ENCODE assay signal across 11 cellular contexts in genomic region chr6:36609582-36609981, GRCh38. TPM values are rescaled to one million over a fixed set of nuclear protein-coding genes. Genes with fewer than 3 reads are reported as not detected.
DNase-seq lines count a peak whose midpoint lies in the region; ATAC-seq and TF ChIP-seq lines count a peak whose summit lies in the region.
"Had no signal": no experiment of that assay in that cellular context is flagged by ENCODE, and none has a peak within 500 bp of the region (broad histone marks: within the 10 kb centered on the region; RNA-seq: fewer than 3 reads in every experiment).

No MANE protein-coding gene starts in this region.

- peaks cover 33% of the 10 kb centered on the region for H3K4me1 ChIP-seq in CD8-positive, alpha-beta memory T cell (ENCODE audit: insufficient read depth, low read length)
- H3K4me1 ChIP-seq in HUES48 (ENCODE audit: control insufficient read depth, insufficient read depth, low read length), result no peaks in the 10 kb centered on the region

- ATAC-seq in central memory CD8-positive, alpha-beta T cell (replicated peaks; ENCODE audit: extremely low read depth, poor library complexity, severe bottlenecking), result no peak
- no peak for ATAC-seq in natural killer cell treated with Interleukin-12 subunit alpha and Interleukin-12 subunit beta and Interleukin-15 and Interleukin-18, amount 100 ng/mL, for 72 hours
- ATAC-seq in GM21447 (IDR thresholded peaks at IDR 0.05; ENCODE audit: unreplicated experiment) (no peak), GM18505 (IDR thresholded peaks at IDR 0.05; ENCODE audit: unreplicated experiment) (no peak), HG02840 (IDR thresholded peaks at IDR 0.05; ENCODE audit: low FRiP score, unreplicated experiment) (no peak)

- H3K4me1 Mint-ChIP-seq in CD8-positive, alpha-beta memory T cell, result peaks cover 50 to 66% (median 61%) of the 10 kb centered on the region in 3 donors
- H3K4me1 Mint-ChIP-seq in central memory CD8-positive, alpha-beta T cell, result peaks cover 46% of the 10 kb centered on the region
- peaks cover 40 to 49% of the 10 kb centered on the region in 2 donors for H3K4me1 Mint-ChIP-seq in natural killer cell treated with Interleukin-12 subunit alpha and Interleukin-12 subunit beta and Interleukin-15 and Interleukin-18, amount 100 ng/mL, for 72 hours (ENCODE audit: low read depth in 2 of 2)

- H3K4me3 ChIP-seq in CD8-positive, alpha-beta memory T cell (ENCODE audit: low read length), result no peak overlapping the region
- no peak overlapping the region for H3K4me3 ChIP-seq in HUES48 (ENCODE audit: low read depth, low read length)
- H3K4me3 ChIP-seq: tibial nerve had no signal

- H3K36me3 Mint-ChIP-seq in CD8-positive, alpha-beta memory T cell, result peaks cover 27 to 87% (median 27%) of the 10 kb centered on the region in 3 donors
- H3K36me3 Mint-ChIP-seq in central memory CD8-positive, alpha-beta T cell (ENCODE audit: insufficient read depth), result peaks cover 70% of the 10 kb centered on the region
- H3K36me3 Mint-ChIP-seq in natural killer cell treated with Interleukin-12 subunit alpha and Interleukin-12 subunit beta and Interleukin-15 and Interleukin-18, amount 100 ng/mL, for 72 hours, result peaks cover 31% of the 10 kb centered on the region

- H3K4me3 Mint-ChIP-seq in CD8-positive, alpha-beta memory T cell, result peak overlapping the region in 2 of 7 donors; percentile 39 to 48
- no peak overlapping the region for H3K4me3 Mint-ChIP-seq in central memory CD8-positive, alpha-beta T cell
- no peak overlapping the region for H3K4me3 Mint-ChIP-seq in natural killer cell treated with Interleukin-12 subunit alpha and Interleukin-12 subunit beta and Interleukin-15 and Interleukin-18, amount 100 ng/mL, for 72 hours

- POLR2A ChIA-PET in CD8-positive, alpha-beta memory T cell (lab: Charles Lee), result interaction anchor here (0.6 to 1.7 kb wide), 5 partner anchors 12 to 893 kb away, joined by 3 to 6 read pairs (median 5); no protein-coding TSS in a partner anchor

- H3K27me3 ChIP-seq in CD8-positive, alpha-beta memory T cell (ENCODE audit: insufficient read depth, low read length, poor library complexity, severe bottlenecking), result no peaks in the 10 kb centered on the region
- no peaks in the 10 kb centered on the region for H3K27me3 ChIP-seq in HUES48 (ENCODE audit: control insufficient read depth, insufficient read depth, low read length)
- H3K27me3 ChIP-seq: tibial nerve had no signal

- DNase-seq in CD8-positive, alpha-beta memory T cell, result no peak
- no peak for DNase-seq in central memory CD8-positive, alpha-beta T cell (ENCODE audit: low spot score in 2 of 2)
- no peak for DNase-seq in natural killer cell treated with Interleukin-12 subunit alpha and Interleukin-12 subunit beta and Interleukin-15 and Interleukin-18, amount 100 ng/mL, for 72 hours (ENCODE audit: low spot score)
- no peak for DNase-seq in NCI-H69 (lab: John Stamatoyannopoulos, UW)
- DNase-seq: DMS 273 treated with DMSO at 0.1 percent for 48 hours, NCI-H1436 treated with DMSO at 0.1 percent for 48 hours had no signal

- no peak overlapping the region for H3K9ac ChIP-seq in HUES48 (ENCODE audit: low read depth, low read length)

- CTCF ChIA-PET in CD8-positive, alpha-beta memory T cell (lab: Charles Lee), result interaction anchor here (0.7 kb wide), 1 partner anchor 10 kb away, joined by 3 read pairs; no protein-coding TSS in a partner anchor

- no peaks in the 10 kb centered on the region for H3K27me3 Mint-ChIP-seq in CD8-positive, alpha-beta memory T cell
- H3K27me3 Mint-ChIP-seq in central memory CD8-positive, alpha-beta T cell, result no peaks in the 10 kb centered on the region
- no peaks in the 10 kb centered on the region for H3K27me3 Mint-ChIP-seq in natural killer cell treated with Interleukin-12 subunit alpha and Interleukin-12 subunit beta and Interleukin-15 and Interleukin-18, amount 100 ng/mL, for 72 hours

- peaks cover 41% of the 10 kb centered on the region for H3K36me3 ChIP-seq in CD8-positive, alpha-beta memory T cell (ENCODE audit: insufficient read depth, low read length)
- H3K36me3 ChIP-seq in HUES48 (ENCODE audit: control insufficient read depth, insufficient read depth, low read length), result peaks cover 74% of the 10 kb centered on the region

- no peaks in the 10 kb centered on the region for H3K9me3 Mint-ChIP-seq in CD8-positive, alpha-beta memory T cell
- H3K9me3 Mint-ChIP-seq in central memory CD8-positive, alpha-beta T cell, result no peaks in the 10 kb centered on the region
- H3K9me3 Mint-ChIP-seq in natural killer cell treated with Interleukin-12 subunit alpha and Interleukin-12 subunit beta and Interleukin-15 and Interleukin-18, amount 100 ng/mL, for 72 hours, result no peaks in the 10 kb centered on the region

- H3K9me3 ChIP-seq in CD8-positive, alpha-beta memory T cell (ENCODE audit: low read length), result no peaks in the 10 kb centered on the region
- no peaks in the 10 kb centered on the region for H3K9me3 ChIP-seq in HUES48 (ENCODE audit: control insufficient read depth, insufficient read depth, low read length)
- H3K9me3 ChIP-seq: tibial nerve had no signal

- H3K27ac ChIP-seq in CD8-positive, alpha-beta memory T cell (ENCODE audit: low read depth, low read length), result no peak overlapping the region
- H3K27ac ChIP-seq in HUES48 (ENCODE audit: low read depth, low read length), result peak overlapping the region; percentile 1
- H3K27ac ChIP-seq: tibial nerve had no signal

- peak overlapping the region; percentile 5 to 95 (median 74) for H3K27ac Mint-ChIP-seq in CD8-positive, alpha-beta memory T cell
- peak overlapping the region; percentile 75 for H3K27ac Mint-ChIP-seq in central memory CD8-positive, alpha-beta T cell (ENCODE audit: low read depth)
- H3K27ac Mint-ChIP-seq in natural killer cell treated with Interleukin-12 subunit alpha and Interleukin-12 subunit beta and Interleukin-15 and Interleukin-18, amount 100 ng/mL, for 72 hours, result peak overlapping the region; percentile 33 to 70

- TF ChIP-seq POLR2A in GM18505 (IDR thresholded peaks at IDR 0.05; ENCODE audit: borderline replicate concordance, extremely low read depth, insufficient read depth, insufficient read length), result no peak

RNA-seq across cellular contexts. Expression of gene SRSF3, which starts 15.4 kb away (rescaled TPM):
- total RNA-seq in CD8-positive, alpha-beta memory T cell, result 100 to 1,000 TPM; 572 to 579 TPM
- polyA plus RNA-seq in CD8-positive, alpha-beta memory T cell, result 370 TPM
- 100 to 1,000 TPM; 455 to 498 TPM for total RNA-seq in natural killer cell treated with Interleukin-12 subunit alpha and Interleukin-12 subunit beta and Interleukin-15 and Interleukin-18, amount 100 ng/mL, for 72 hours
